Comparison of ENCODE assay signal across 10 cellular contexts in the genomic region with DNA sequence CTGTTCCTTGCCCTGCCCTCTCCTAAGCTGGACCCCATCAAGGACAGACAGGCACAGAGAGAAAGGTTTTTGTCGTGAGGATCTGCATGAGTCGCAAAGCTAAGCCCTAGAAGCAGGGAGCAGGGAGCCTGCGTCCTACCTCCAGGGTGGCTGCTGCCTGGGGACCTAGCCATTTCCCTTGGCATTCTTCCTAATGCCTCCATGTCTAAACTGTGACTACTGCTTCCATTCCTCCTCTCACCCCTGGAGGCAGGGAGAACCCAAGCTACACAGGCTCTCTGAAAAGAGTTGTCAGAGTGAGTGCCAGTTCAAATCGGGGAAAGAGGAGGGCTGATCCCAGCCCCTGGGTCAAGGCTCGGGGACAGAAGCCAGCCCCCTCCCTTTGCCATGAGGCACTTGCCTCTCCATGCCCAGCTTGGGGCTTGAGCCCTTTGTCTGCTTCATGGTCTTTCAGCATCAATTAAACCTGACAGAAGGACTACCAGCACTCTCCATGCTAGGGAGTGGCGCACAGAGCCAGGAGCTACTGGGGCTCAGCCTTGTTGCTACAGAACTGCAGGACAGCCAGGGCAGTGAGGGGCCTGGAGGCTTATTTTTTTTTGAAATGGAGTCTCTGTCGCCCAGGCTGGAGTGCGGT. TPM values are rescaled to one million over a fixed set of nuclear protein-coding genes. Genes with fewer than 3 reads are reported as not detected.
DNase-seq lines count a peak whose midpoint lies in the region; ATAC-seq, FAIRE-seq and TF ChIP-seq lines count a peak whose summit lies in the region.
"Had no signal": no experiment of that assay in that cellular context is flagged by ENCODE, and none has a peak within 500 bp of the region (broad histone marks: within the 10 kb centered on the region; RNA-seq: fewer than 3 reads in every experiment).

No MANE protein-coding gene starts in this region.

- POLR2A ChIA-PET in HepG2 (lab: Yijun Ruan, JAX) = interaction anchor here (0.9 to 1.2 kb wide), 2 partner anchors 41 to 72 kb away, joined by 3 to 4 read pairs; a partner anchor contains a TSS

- CTCF ChIA-PET in HepG2 (lab: Yijun Ruan, JAX; ENCODE audit: low intra/inter-chr PET ratio, low total read pairs) = no interaction called here

- peaks cover 0 to 23% (median 6%) of the 10 kb centered on the region in 11 experiments; a peak in 9 of 22 replicates for H3K27me3 ChIP-seq in BLaER1 treated with 17β-estradiol and CSF1 and Interleukin-3, amounts not matched to agents 10 nM and 100 nM
- H3K27me3 ChIP-seq in HUES48 (ENCODE audit: control insufficient read depth, insufficient read depth, low read length) (0 out of 2 replicates have a peak, but pooled peaks cover 3% of the 10 kb centered on the region), HepG2 (ENCODE audit: control insufficient read depth in 1 of 2, insufficient read depth in 2 of 2, low read length in 2 of 2) (no peaks in the 10 kb centered on the region), right cardiac atrium (ENCODE audit: control insufficient read depth, insufficient read depth) (no peaks in the 10 kb centered on the region)

- 96% methylated on average over 4 of the region's 8 CpGs for WGBS in HepG2 (ENCODE audit: low lambda C conversion rate)
- WGBS in right cardiac atrium = 70% methylated on average over 8 of the region's 8 CpGs

- H3K79me2 ChIP-seq in HepG2 (ENCODE audit: insufficient read depth, low read length) = peaks cover 11% of the 10 kb centered on the region

- H3K4me1 Mint-ChIP-seq in activated T-helper 2 cell treated with anti-CD3 and anti-CD28 coated beads, Interferon-gamma antibody, Interleukin-2, Interleukin-4, amounts not matched to agents 10 μg/mL and 5 μg/mL and 100 μg/mL, durations not matched to agents 14 hours and 24 hours and 36 hours (ENCODE audit: low read depth) = peaks cover 27% of the 10 kb centered on the region

- in situ Hi-C loops in HepG2 (cut with HindIII; ENCODE audit: extremely low pct_ligation_motif_present, low pct_unique_long_range_greater_than_20kb) = no loop called here

- no peak for ATAC-seq in HepG2
- no peak for ATAC-seq in right cardiac atrium
- ATAC-seq in GM18873 (IDR thresholded peaks at IDR 0.05; ENCODE audit: low FRiP score, unreplicated experiment) = no peak
- ATAC-seq in HG03460 (IDR thresholded peaks at IDR 0.05; ENCODE audit: unreplicated experiment) = no peak

- H3K9me3 Mint-ChIP-seq in activated T-helper 2 cell treated with anti-CD3 and anti-CD28 coated beads, Interferon-gamma antibody, Interleukin-2, Interleukin-4, amounts not matched to agents 10 μg/mL and 5 μg/mL and 100 μg/mL, durations not matched to agents 14 hours and 24 hours and 36 hours = no peaks in the 10 kb centered on the region

- H3K4me1 ChIP-seq in BLaER1 treated with 17β-estradiol and CSF1 and Interleukin-3, amounts not matched to agents 10 nM and 100 nM = peaks cover 77 to 91% (median 88%) of the 10 kb centered on the region in 10 experiments
- H3K4me1 ChIP-seq in HUES48 (ENCODE audit: control insufficient read depth, insufficient read depth, low read length) = peaks cover 28% of the 10 kb centered on the region
- peaks cover 32% of the 10 kb centered on the region for H3K4me1 ChIP-seq in HepG2 (ENCODE audit: insufficient read depth, low read length)
- peaks cover 3% of the 10 kb centered on the region for H3K4me1 ChIP-seq in right cardiac atrium (ENCODE audit: control insufficient read depth, insufficient read depth, low read length)

- no peak for DNase-seq in activated T-helper 2 cell treated with anti-CD3 and anti-CD28 coated beads, Interferon-gamma antibody, Interleukin-2, Interleukin-4, amounts not matched to agents 10 μg/mL and 5 μg/mL and 100 μg/mL, durations not matched to agents 14 hours and 24 hours and 36 hours (ENCODE audit: low spot score)
- DNase-seq in HepG2 (ENCODE audit: low spot score) = no peak
- DNase-seq in epidermal melanocyte (ENCODE audit: insufficient read length, low spot score) = no peak
- DNase-seq in right cardiac atrium = no peak

- peaks cover 17% of the 10 kb centered on the region for H3K36me3 Mint-ChIP-seq in activated T-helper 2 cell treated with anti-CD3 and anti-CD28 coated beads, Interferon-gamma antibody, Interleukin-2, Interleukin-4, amounts not matched to agents 10 μg/mL and 5 μg/mL and 100 μg/mL, durations not matched to agents 14 hours and 24 hours and 36 hours (ENCODE audit: low read depth)

- H3K9me3 ChIP-seq in BLaER1 treated with 17β-estradiol and CSF1 and Interleukin-3, amounts not matched to agents 10 nM and 100 nM (replicated peaks in 1 of 11) = no peaks in the 10 kb centered on the region
- no peaks in the 10 kb centered on the region for H3K9me3 ChIP-seq in HUES48 (ENCODE audit: control insufficient read depth, insufficient read depth, low read length)
- H3K9me3 ChIP-seq in HepG2 (ENCODE audit: low read length) = no peaks in the 10 kb centered on the region
- H3K9me3 ChIP-seq in right cardiac atrium (ENCODE audit: control insufficient read depth, low read length) = no peaks in the 10 kb centered on the region

- H3K27ac ChIP-seq in BLaER1 treated with 17β-estradiol and CSF1 and Interleukin-3, amounts not matched to agents 10 nM and 100 nM = peak overlapping the region in 4 of 11 experiments; percentile 64 to 97 (median 82); a peak in 6 of 22 replicates
- H3K27ac ChIP-seq in HUES48 (ENCODE audit: low read depth, low read length) = peak overlapping the region; percentile 56
- peak overlapping the region; percentile 100 for H3K27ac ChIP-seq in HepG2 (ENCODE audit: extremely low read length, insufficient read depth, low read length)
- no peak overlapping the region for H3K27ac ChIP-seq in right cardiac atrium (ENCODE audit: low read length)

- H3K4me3 Mint-ChIP-seq in activated T-helper 2 cell treated with anti-CD3 and anti-CD28 coated beads, Interferon-gamma antibody, Interleukin-2, Interleukin-4, amounts not matched to agents 10 μg/mL and 5 μg/mL and 100 μg/mL, durations not matched to agents 14 hours and 24 hours and 36 hours (ENCODE audit: low read depth) = no peak overlapping the region

- TF ChIP-seq RAD21 in HepG2 (CRISPR knock-in tag; IDR thresholded peaks at IDR 0.05) = no peak

- H3K4me2 ChIP-seq in BLaER1 treated with 17β-estradiol and CSF1 and Interleukin-3, amounts not matched to agents 10 nM and 100 nM = peak overlapping the region; percentile 98 to 100 (median 99); a peak in 21 of 22 replicates
- 0 out of 2 replicates have a peak overlapping the region, but pooled peaks have one; percentile 83 for H3K4me2 ChIP-seq in HepG2 (ENCODE audit: low read depth, low read length)

- no peak for FAIRE-seq in HepG2 (lab: Jason Lieb, UNC)

- no TSS peak for BruUV-seq in HepG2 (replicated peaks; lab: Mats Ljungman, UMichigan)

- peaks cover 10 to 64% (median 39%) of the 10 kb centered on the region in 11 experiments; a peak in 16 of 22 replicates for H4K20me1 ChIP-seq in BLaER1 treated with 17β-estradiol and CSF1 and Interleukin-3, amounts not matched to agents 10 nM and 100 nM
- H4K20me1 ChIP-seq in HepG2 (ENCODE audit: insufficient read depth, low read length) = no peaks in the 10 kb centered on the region

- peak overlapping the region in 4 of 11 experiments; percentile 43 to 87 (median 66); a peak in 8 of 22 replicates for H3K9ac ChIP-seq in BLaER1 treated with 17β-estradiol and CSF1 and Interleukin-3, amounts not matched to agents 10 nM and 100 nM
- no peak overlapping the region for H3K9ac ChIP-seq in HUES48 (ENCODE audit: low read depth, low read length)
- H3K9ac ChIP-seq in HepG2 (ENCODE audit: insufficient read depth, low read depth, low read length) = no peak overlapping the region

- intact Hi-C loops in activated T-helper 2 cell treated with anti-CD3 and anti-CD28 coated beads, Interferon-gamma antibody, Interleukin-2, Interleukin-4, amounts not matched to agents 10 μg/mL and 5 μg/mL and 100 μg/mL, durations not matched to agents 14 hours and 24 hours and 36 hours (cut with micrococcal nuclease) = loop anchor here (10.0 kb wide), 1 partner anchor 172 kb away; a partner anchor contains a TSS
- intact Hi-C loops in HepG2 (cut with micrococcal nuclease; ENCODE audit: unreplicated experiment) = no loop called here
- intact Hi-C loops in right cardiac atrium (cut with DNase I) = no loop called here

- TF ChIP-seq EP300 in HepG2 (IDR thresholded peaks at IDR 0.05; ENCODE audit: low read depth in 2 of 2, low read length in 2 of 2) (no peak), HepG2 (CRISPR knock-in tag; IDR thresholded peaks at IDR 0.05; ENCODE audit: borderline replicate concordance) (no peak)

- H3K27ac Mint-ChIP-seq in activated T-helper 2 cell treated with anti-CD3 and anti-CD28 coated beads, Interferon-gamma antibody, Interleukin-2, Interleukin-4, amounts not matched to agents 10 μg/mL and 5 μg/mL and 100 μg/mL, durations not matched to agents 14 hours and 24 hours and 36 hours = peak overlapping the region; percentile 12

- no peak for TF ChIP-seq CTCF in HepG2 (CRISPR knock-in tag; IDR thresholded peaks at IDR 0.05)

- peaks cover 0 to 13% (median 0%) of the 10 kb centered on the region in 11 experiments; a peak in 3 of 22 replicates for H3K36me3 ChIP-seq in BLaER1 treated with 17β-estradiol and CSF1 and Interleukin-3, amounts not matched to agents 10 nM and 100 nM
- H3K36me3 ChIP-seq in HUES48 (ENCODE audit: control insufficient read depth, insufficient read depth, low read length) (peaks cover 4% of the 10 kb centered on the region), HepG2 (replicated peaks in 1 of 2; ENCODE audit: control insufficient read depth in 1 of 2, insufficient read depth in 2 of 2, low read length in 2 of 2) (peaks cover 7 to 18% of the 10 kb centered on the region in 2 experiments; a peak in 4 of 5 replicates)

- no peak overlapping the region for H3K4me3 ChIP-seq in BLaER1 treated with 17β-estradiol and CSF1 and Interleukin-3, amounts not matched to agents 10 nM and 100 nM
- H3K4me3 ChIP-seq in HUES48 (ENCODE audit: low read depth, low read length) (no peak overlapping the region), HepG2 (replicated peaks in 1 of 3; ENCODE audit: insufficient read depth in 1 of 3, low read depth in 2 of 3, low read length in 3 of 3) (no peak overlapping the region), right cardiac atrium (ENCODE audit: low read length) (no peak overlapping the region)

- H2AFZ ChIP-seq in HepG2 (ENCODE audit: low read length) = no peak overlapping the region

- TF ChIP-seq POLR2A in HepG2 (IDR thresholded peaks at IDR 0.05; ENCODE audit: insufficient read depth in 1 of 2, low read depth in 2 of 2, low read length in 2 of 2) = no peak

- no peaks in the 10 kb centered on the region for H3K27me3 Mint-ChIP-seq in activated T-helper 2 cell treated with anti-CD3 and anti-CD28 coated beads, Interferon-gamma antibody, Interleukin-2, Interleukin-4, amounts not matched to agents 10 μg/mL and 5 μg/mL and 100 μg/mL, durations not matched to agents 14 hours and 24 hours and 36 hours (ENCODE audit: low read depth)

RNA-seq across cellular contexts. Expression of a gene that starts 2.4 kb away (rescaled TPM):
- 43.7 and 44.7 TPM in 2 replicates for total RNA-seq in activated T-helper 2 cell treated with anti-CD3 and anti-CD28 coated beads, Interferon-gamma antibody, Interleukin-2, Interleukin-4, amounts not matched to agents 10 μg/mL and 5 μg/mL and 100 μg/mL, durations not matched to agents 14 hours and 24 hours and 36 hours
- total RNA-seq in HepG2 (2016; rRNA removed; fragmentation: Illumina TruSeq; extraction: Trizol) (92.4 and 93.1 TPM in 2 replicates), right cardiac atrium (10 to 100 TPM in 1 of 4 donors, 1 to 10 TPM in 3; 6.1 to 11.5 (median 7.6) TPM)
- total RNA-seq in HepG2 (2016; cell fraction: cytosol; rRNA removed; fragmentation: Illumina TruSeq; extraction: Trizol; ENCODE audit: low read depth) = 106 and 198 TPM in 2 replicates
- total RNA-seq in HepG2 (2016; cell fraction: insoluble cytoplasmic fraction; rRNA removed; fragmentation: Illumina TruSeq; extraction: Trizol) = 92.8 and 98.5 TPM in 2 replicates
- 116 and 181 TPM in 2 replicates for total RNA-seq in HepG2 (2016; cell fraction: membrane; rRNA removed; fragmentation: Illumina TruSeq; extraction: Trizol)
- total RNA-seq in HepG2 (2016; cell fraction: nucleus; rRNA removed; fragmentation: Illumina TruSeq; extraction: Trizol) = 33.3 and 38.5 TPM in 2 replicates
- polyA plus RNA-seq in HepG2 (2011; rRNA removed) (51.5 and 55.8 TPM in 2 replicates), right cardiac atrium (14.9 TPM)
- polyA plus RNA-seq in HepG2 (2011; cell fraction: cytosol; rRNA removed) = 71.1 and 107 TPM in 2 replicates
- 36.7 and 39.2 TPM in 2 replicates for polyA plus RNA-seq in HepG2 (2011; cell fraction: nucleus; rRNA removed)
- 23.3 and 24.8 TPM in 2 replicates for polyA plus RNA-seq in HepG2 (2012)
- 113 and 197 TPM in 2 replicates for polyA plus RNA-seq in HepG2 (2016; cell fraction: cytosol; fragmentation: Illumina TruSeq; extraction: Trizol; ENCODE audit: low read depth)
- polyA plus RNA-seq in HepG2 (2016; cell fraction: insoluble cytoplasmic fraction; fragmentation: Illumina TruSeq; extraction: Trizol; ENCODE audit: low read depth) = 83.4 and 86.6 TPM in 2 replicates
- 98.6 and 148 TPM in 2 replicates for polyA plus RNA-seq in HepG2 (2016; cell fraction: membrane; fragmentation: Illumina TruSeq; extraction: Trizol; ENCODE audit: low read depth)
- 46.0 and 55.2 TPM in 2 replicates for polyA plus RNA-seq in HepG2 (2016; cell fraction: nucleus; fragmentation: Illumina TruSeq; extraction: Trizol; ENCODE audit: insufficient read depth, low read depth)
- polyA minus RNA-seq in HepG2 (2011; rRNA and poly(A)+ RNA removed; ENCODE audit: low replicate concordance) = 37.3 and 70.3 TPM in 2 replicates
- 16.0 and 18.6 TPM in 2 replicates for polyA minus RNA-seq in HepG2 (2011; cell fraction: cytosol; rRNA and poly(A)+ RNA removed)
- 13.9 and 15.3 TPM in 2 replicates for polyA minus RNA-seq in HepG2 (2011; cell fraction: nucleus; rRNA and poly(A)+ RNA removed)

RNA-seq across cellular contexts. Expression of a gene that starts 3.5 kb away (rescaled TPM):
- 0.48 and 0.76 TPM in 2 replicates for total RNA-seq in activated T-helper 2 cell treated with anti-CD3 and anti-CD28 coated beads, Interferon-gamma antibody, Interleukin-2, Interleukin-4, amounts not matched to agents 10 μg/mL and 5 μg/mL and 100 μg/mL, durations not matched to agents 14 hours and 24 hours and 36 hours
- total RNA-seq in HepG2 (2016; rRNA removed; fragmentation: Illumina TruSeq; extraction: Trizol) = 0.34 and 0.51 TPM in 2 replicates
- not detected in 2 replicates for total RNA-seq in HepG2 (2016; cell fraction: cytosol; rRNA removed; fragmentation: Illumina TruSeq; extraction: Trizol; ENCODE audit: low read depth)
- 0.24 and 0.67 TPM in 2 replicates for total RNA-seq in HepG2 (2016; cell fraction: insoluble cytoplasmic fraction; rRNA removed; fragmentation: Illumina TruSeq; extraction: Trizol)
- total RNA-seq in HepG2 (2016; cell fraction: membrane; rRNA removed; fragmentation: Illumina TruSeq; extraction: Trizol) = 0.12 and 0.14 TPM in 2 replicates
- total RNA-seq in HepG2 (2016; cell fraction: nucleus; rRNA removed; fragmentation: Illumina TruSeq; extraction: Trizol) = 0.97 and 1.1 TPM in 2 replicates
- 1.0 and 1.1 TPM in 2 replicates for polyA plus RNA-seq in HepG2 (2011; rRNA removed)
- 0.38 and 0.59 TPM in 2 replicates for polyA plus RNA-seq in HepG2 (2011; cell fraction: cytosol; rRNA removed)
- polyA plus RNA-seq in HepG2 (2011; cell fraction: nucleus; rRNA removed) = 2.6 and 3.2 TPM in 2 replicates
- polyA plus RNA-seq in HepG2 (2012) = 1.3 and 1.5 TPM in 2 replicates
- polyA plus RNA-seq in HepG2 (2016; cell fraction: cytosol; fragmentation: Illumina TruSeq; extraction: Trizol; ENCODE audit: low read depth) = not detected in 2 replicates
- 0.23 and 0.52 TPM in 2 replicates for polyA plus RNA-seq in HepG2 (2016; cell fraction: insoluble cytoplasmic fraction; fragmentation: Illumina TruSeq; extraction: Trizol; ENCODE audit: low read depth)
- polyA plus RNA-seq in HepG2 (2016; cell fraction: membrane; fragmentation: Illumina TruSeq; extraction: Trizol; ENCODE audit: low read depth) = 0.17 and 0.19 TPM in 2 replicates
- 1.7 and 2.1 TPM in 2 replicates for polyA plus RNA-seq in HepG2 (2016; cell fraction: nucleus; fragmentation: Illumina TruSeq; extraction: Trizol; ENCODE audit: insufficient read depth, low read depth)
- polyA minus RNA-seq in HepG2 (2011; rRNA and poly(A)+ RNA removed; ENCODE audit: low replicate concordance) = 1.5 and 2.1 TPM in 2 replicates
- polyA minus RNA-seq in HepG2 (2011; cell fraction: cytosol; rRNA and poly(A)+ RNA removed) = 0.26 and 0.30 TPM in 2 replicates
- 2.8 and 3.6 TPM in 2 replicates for polyA minus RNA-seq in HepG2 (2011; cell fraction: nucleus; rRNA and poly(A)+ RNA removed)
- under 1 TPM; 0.17 to 0.41 (median 0.31) TPM for total RNA-seq in right cardiac atrium
- 0.25 TPM for polyA plus RNA-seq in right cardiac atrium
- total RNA-seq: cardiac septum, SK-MEL-5 had no signal

RNA-seq across cellular contexts. Expression of a gene that starts 11.3 kb away (rescaled TPM):
- total RNA-seq in activated T-helper 2 cell treated with anti-CD3 and anti-CD28 coated beads, Interferon-gamma antibody, Interleukin-2, Interleukin-4, amounts not matched to agents 10 μg/mL and 5 μg/mL and 100 μg/mL, durations not matched to agents 14 hours and 24 hours and 36 hours = 28.3 and 30.6 TPM in 2 replicates
- 10.5 and 19.5 TPM in 2 replicates for total RNA-seq in HepG2 (2016; rRNA removed; fragmentation: Illumina TruSeq; extraction: Trizol)
- total RNA-seq in HepG2 (2016; cell fraction: cytosol; rRNA removed; fragmentation: Illumina TruSeq; extraction: Trizol; ENCODE audit: low read depth) = 18.0 and 20.7 TPM in 2 replicates
- total RNA-seq in HepG2 (2016; cell fraction: insoluble cytoplasmic fraction; rRNA removed; fragmentation: Illumina TruSeq; extraction: Trizol) = 7.9 and 18.6 TPM in 2 replicates
- 10.4 and 11.1 TPM in 2 replicates for total RNA-seq in HepG2 (2016; cell fraction: membrane; rRNA removed; fragmentation: Illumina TruSeq; extraction: Trizol)
- total RNA-seq in HepG2 (2016; cell fraction: nucleus; rRNA removed; fragmentation: Illumina TruSeq; extraction: Trizol) = 22.7 and 25.4 TPM in 2 replicates
- polyA plus RNA-seq in HepG2 (2011; rRNA removed) = 16.8 and 18.2 TPM in 2 replicates
- polyA plus RNA-seq in HepG2 (2011; cell fraction: cytosol; rRNA removed) = 17.5 and 19.5 TPM in 2 replicates
- polyA plus RNA-seq in HepG2 (2011; cell fraction: nucleus; rRNA removed) = 16.1 and 22.7 TPM in 2 replicates
- polyA plus RNA-seq in HepG2 (2012) = 19.5 and 21.1 TPM in 2 replicates
- 5.8 and 6.1 TPM in 2 replicates for polyA plus RNA-seq in HepG2 (2016; cell fraction: cytosol; fragmentation: Illumina TruSeq; extraction: Trizol; ENCODE audit: low read depth)
- 15.7 and 17.8 TPM in 2 replicates for polyA plus RNA-seq in HepG2 (2016; cell fraction: insoluble cytoplasmic fraction; fragmentation: Illumina TruSeq; extraction: Trizol; ENCODE audit: low read depth)
- polyA plus RNA-seq in HepG2 (2016; cell fraction: membrane; fragmentation: Illumina TruSeq; extraction: Trizol; ENCODE audit: low read depth) = 11.2 and 11.3 TPM in 2 replicates
- polyA plus RNA-seq in HepG2 (2016; cell fraction: nucleus; fragmentation: Illumina TruSeq; extraction: Trizol; ENCODE audit: insufficient read depth, low read depth) = 60.2 and 62.0 TPM in 2 replicates
- polyA minus RNA-seq in HepG2 (2011; rRNA and poly(A)+ RNA removed; ENCODE audit: low replicate concordance) = 12.7 and 29.0 TPM in 2 replicates
- 12.9 and 13.8 TPM in 2 replicates for polyA minus RNA-seq in HepG2 (2011; cell fraction: cytosol; rRNA and poly(A)+ RNA removed)
- polyA minus RNA-seq in HepG2 (2011; cell fraction: nucleus; rRNA and poly(A)+ RNA removed) = 10.2 and 11.7 TPM in 2 replicates
- total RNA-seq in right cardiac atrium = 10 to 100 TPM; 15.4 to 21.0 (median 18.0) TPM
- 17.6 TPM for polyA plus RNA-seq in right cardiac atrium

RNA-seq across cellular contexts. Expression of a gene that starts 40.6 kb away (rescaled TPM):
- 37.6 and 39.3 TPM in 2 replicates for total RNA-seq in activated T-helper 2 cell treated with anti-CD3 and anti-CD28 coated beads, Interferon-gamma antibody, Interleukin-2, Interleukin-4, amounts not matched to agents 10 μg/mL and 5 μg/mL and 100 μg/mL, durations not matched to agents 14 hours and 24 hours and 36 hours
- total RNA-seq in HepG2 (2016; rRNA removed; fragmentation: Illumina TruSeq; extraction: Trizol) = 19.2 and 23.3 TPM in 2 replicates
- 8.3 and 9.4 TPM in 2 replicates for total RNA-seq in HepG2 (2016; cell fraction: cytosol; rRNA removed; fragmentation: Illumina TruSeq; extraction: Trizol; ENCODE audit: low read depth)
- total RNA-seq in HepG2 (2016; cell fraction: insoluble cytoplasmic fraction; rRNA removed; fragmentation: Illumina TruSeq; extraction: Trizol) = 18.8 and 22.2 TPM in 2 replicates
- total RNA-seq in HepG2 (2016; cell fraction: membrane; rRNA removed; fragmentation: Illumina TruSeq; extraction: Trizol) = 14.4 and 14.9 TPM in 2 replicates
- 20.2 and 21.1 TPM in 2 replicates for total RNA-seq in HepG2 (2016; cell fraction: nucleus; rRNA removed; fragmentation: Illumina TruSeq; extraction: Trizol)
- polyA plus RNA-seq in HepG2 (2011; rRNA removed) = 44.0 and 55.3 TPM in 2 replicates
- polyA plus RNA-seq in HepG2 (2011; cell fraction: cytosol; rRNA removed) = 40.1 and 40.5 TPM in 2 replicates
- polyA plus RNA-seq in HepG2 (2011; cell fraction: nucleus; rRNA removed) = 167 and 208 TPM in 2 replicates
- 19.2 and 22.5 TPM in 2 replicates for polyA plus RNA-seq in HepG2 (2012)
- 6.8 and 9.0 TPM in 2 replicates for polyA plus RNA-seq in HepG2 (2016; cell fraction: cytosol; fragmentation: Illumina TruSeq; extraction: Trizol; ENCODE audit: low read depth)
- 21.3 TPM in 2 replicates for polyA plus RNA-seq in HepG2 (2016; cell fraction: insoluble cytoplasmic fraction; fragmentation: Illumina TruSeq; extraction: Trizol; ENCODE audit: low read depth)
- 11.2 and 14.4 TPM in 2 replicates for polyA plus RNA-seq in HepG2 (2016; cell fraction: membrane; fragmentation: Illumina TruSeq; extraction: Trizol; ENCODE audit: low read depth)
- 60.8 and 65.3 TPM in 2 replicates for polyA plus RNA-seq in HepG2 (2016; cell fraction: nucleus; fragmentation: Illumina TruSeq; extraction: Trizol; ENCODE audit: insufficient read depth, low read depth)
- 25.9 and 65.3 TPM in 2 replicates for polyA minus RNA-seq in HepG2 (2011; rRNA and poly(A)+ RNA removed; ENCODE audit: low replicate concordance)
- 7.5 and 9.9 TPM in 2 replicates for polyA minus RNA-seq in HepG2 (2011; cell fraction: cytosol; rRNA and poly(A)+ RNA removed)
- 24.6 and 30.2 TPM in 2 replicates for polyA minus RNA-seq in HepG2 (2011; cell fraction: nucleus; rRNA and poly(A)+ RNA removed)
- total RNA-seq in right cardiac atrium = 10 to 100 TPM; 14.4 to 25.7 (median 19.3) TPM
- 15.6 TPM for polyA plus RNA-seq in right cardiac atrium

RNA-seq across cellular contexts. Expression of a gene that starts 41.0 kb away (rescaled TPM):
- 44.4 and 48.0 TPM in 2 replicates for total RNA-seq in activated T-helper 2 cell treated with anti-CD3 and anti-CD28 coated beads, Interferon-gamma antibody, Interleukin-2, Interleukin-4, amounts not matched to agents 10 μg/mL and 5 μg/mL and 100 μg/mL, durations not matched to agents 14 hours and 24 hours and 36 hours
- total RNA-seq in HepG2 (2016; rRNA removed; fragmentation: Illumina TruSeq; extraction: Trizol) = 26.5 and 30.2 TPM in 2 replicates
- total RNA-seq in HepG2 (2016; cell fraction: cytosol; rRNA removed; fragmentation: Illumina TruSeq; extraction: Trizol; ENCODE audit: low read depth) = 6.4 and 7.8 TPM in 2 replicates
- 30.1 and 30.4 TPM in 2 replicates for total RNA-seq in HepG2 (2016; cell fraction: insoluble cytoplasmic fraction; rRNA removed; fragmentation: Illumina TruSeq; extraction: Trizol)
- total RNA-seq in HepG2 (2016; cell fraction: membrane; rRNA removed; fragmentation: Illumina TruSeq; extraction: Trizol) = 7.4 and 8.6 TPM in 2 replicates
- 17.9 and 19.3 TPM in 2 replicates for total RNA-seq in HepG2 (2016; cell fraction: nucleus; rRNA removed; fragmentation: Illumina TruSeq; extraction: Trizol)
- 22.2 and 23.0 TPM in 2 replicates for polyA plus RNA-seq in HepG2 (2011; rRNA removed)
- polyA plus RNA-seq in HepG2 (2011; cell fraction: cytosol; rRNA removed) = 25.4 and 31.1 TPM in 2 replicates
- 71.0 and 88.9 TPM in 2 replicates for polyA plus RNA-seq in HepG2 (2011; cell fraction: nucleus; rRNA removed)
- 15.6 and 17.8 TPM in 2 replicates for polyA plus RNA-seq in HepG2 (2012)
- 4.4 TPM in 2 replicates for polyA plus RNA-seq in HepG2 (2016; cell fraction: cytosol; fragmentation: Illumina TruSeq; extraction: Trizol; ENCODE audit: low read depth)
- polyA plus RNA-seq in HepG2 (2016; cell fraction: insoluble cytoplasmic fraction; fragmentation: Illumina TruSeq; extraction: Trizol; ENCODE audit: low read depth) = 27.5 and 28.1 TPM in 2 replicates
- 3.8 and 5.1 TPM in 2 replicates for polyA plus RNA-seq in HepG2 (2016; cell fraction: membrane; fragmentation: Illumina TruSeq; extraction: Trizol; ENCODE audit: low read depth)
- polyA plus RNA-seq in HepG2 (2016; cell fraction: nucleus; fragmentation: Illumina TruSeq; extraction: Trizol; ENCODE audit: insufficient read depth, low read depth) = 36.5 and 39.9 TPM in 2 replicates
- 9.9 and 24.8 TPM in 2 replicates for polyA minus RNA-seq in HepG2 (2011; rRNA and poly(A)+ RNA removed; ENCODE audit: low replicate concordance)
- polyA minus RNA-seq in HepG2 (2011; cell fraction: cytosol; rRNA and poly(A)+ RNA removed) = 5.3 and 10.7 TPM in 2 replicates
- 27.2 and 33.7 TPM in 2 replicates for polyA minus RNA-seq in HepG2 (2011; cell fraction: nucleus; rRNA and poly(A)+ RNA removed)
- 10 to 100 TPM; 17.1 to 19.6 (median 18.8) TPM for total RNA-seq in right cardiac atrium
- polyA plus RNA-seq in right cardiac atrium = 30.6 TPM
